Comparison of ENCODE assay signal across 1 cellular context in genomic region chr1:67431156-67431765, GRCh38.
TF ChIP-seq lines count a peak whose summit lies in the region.

No MANE protein-coding gene starts in this region.

TF ChIP-seq in K562, 482 proteins besides CTCF, POLR2A, EP300 and RAD21:
- TF ChIP-seq CUX1 (CRISPR knock-in tag; IDR thresholded peaks at IDR 0.05) (no peak), KLF6 (CRISPR knock-in tag; IDR thresholded peaks at IDR 0.05; ENCODE audit: borderline replicate concordance) (no peak), PTRF (tag; IDR thresholded peaks at IDR 0.05) (no peak), NFE2L1 (tag; IDR thresholded peaks at IDR 0.05; ENCODE audit: borderline replicate concordance, low read depth) (no peak), HSF4 (CRISPR knock-in tag; IDR thresholded peaks at IDR 0.05; ENCODE audit: borderline replicate concordance) (no peak), RAD51 (IDR thresholded peaks at IDR 0.05; ENCODE audit: borderline replicate concordance, low read depth) (0 out of 2 replicates have a peak, but pooled peaks have one; percentile 6), IRF9 (tag; IDR thresholded peaks at IDR 0.05) (no peak), ZNF280B (CRISPR knock-in tag; IDR thresholded peaks at IDR 0.05) (no peak), NCOA6 (IDR thresholded peaks at IDR 0.05) (0 out of 2 replicates have a peak, but pooled peaks have one; percentile 37), ZNF511 (CRISPR knock-in tag; IDR thresholded peaks at IDR 0.05) (0 out of 2 replicates have a peak, but pooled peaks have one; percentile 3), FOXK2 (conservative IDR thresholded peaks at IDR 0.05 in 1 of 2, IDR thresholded peaks at IDR 0.05 in 1 of 2; ENCODE audit: low read depth in 2 of 2) (0 out of 4 replicates have a peak, but pooled peaks of 1 of the 2 experiments have one; percentile 5), RHOXF2B (CRISPR knock-in tag; conservative IDR thresholded peaks at IDR 0.05) (no peak), TOE1 (IDR thresholded peaks at IDR 0.05; ENCODE audit: borderline replicate concordance) (0 out of 2 replicates have a peak, but pooled peaks have one; percentile 17), TOE1 (CRISPR knock-in tag; IDR thresholded peaks at IDR 0.05; ENCODE audit: borderline replicate concordance, low read depth) (no peak), HNRNPUL1 (IDR thresholded peaks at IDR 0.05; ENCODE audit: low read length) (no peak), SMARCA4 (IDR thresholded peaks at IDR 0.05) (peak; percentile 38; the same call in 1 of the 2 replicates), FUS (optimal IDR thresholded peaks at IDR 0.05; ENCODE audit: low read depth, low read length) (no peak), RFX7 (CRISPR knock-in tag; IDR thresholded peaks at IDR 0.05) (no peak), ZNF76 (CRISPR knock-in tag; IDR thresholded peaks at IDR 0.05; ENCODE audit: borderline replicate concordance) (0 out of 2 replicates have a peak, but pooled peaks have one; percentile 17), ZFX (CRISPR knock-in tag; IDR thresholded peaks at IDR 0.05) (no peak), MAFF (IDR thresholded peaks at IDR 0.05; ENCODE audit: low read length) (no peak), GTF2E2 (tag; IDR thresholded peaks at IDR 0.05) (peak; percentile 16; the same call in 1 of the 2 replicates), MEIS2 (IDR thresholded peaks at IDR 0.05; ENCODE audit: partially characterized antibody) (peak; percentile 20), TAL1 (IDR thresholded peaks at IDR 0.05) (0 out of 2 replicates have a peak, but pooled peaks have one; percentile 3), ZNF766 (CRISPR knock-in tag; conservative IDR thresholded peaks at IDR 0.05) (0 out of 2 replicates have a peak, but pooled peaks have one; percentile 13), HBP1 (CRISPR knock-in tag; IDR thresholded peaks at IDR 0.05) (0 out of 2 replicates have a peak, but pooled peaks have one; percentile 12), CREB1 (IDR thresholded peaks at IDR 0.05) (no peak), CREB1 (CRISPR knock-in tag; IDR thresholded peaks at IDR 0.05) (no peak), ZNF584 (CRISPR knock-in tag; IDR thresholded peaks at IDR 0.05; ENCODE audit: low read depth) (no peak)
- TF ChIP-seq, protein P1, sequence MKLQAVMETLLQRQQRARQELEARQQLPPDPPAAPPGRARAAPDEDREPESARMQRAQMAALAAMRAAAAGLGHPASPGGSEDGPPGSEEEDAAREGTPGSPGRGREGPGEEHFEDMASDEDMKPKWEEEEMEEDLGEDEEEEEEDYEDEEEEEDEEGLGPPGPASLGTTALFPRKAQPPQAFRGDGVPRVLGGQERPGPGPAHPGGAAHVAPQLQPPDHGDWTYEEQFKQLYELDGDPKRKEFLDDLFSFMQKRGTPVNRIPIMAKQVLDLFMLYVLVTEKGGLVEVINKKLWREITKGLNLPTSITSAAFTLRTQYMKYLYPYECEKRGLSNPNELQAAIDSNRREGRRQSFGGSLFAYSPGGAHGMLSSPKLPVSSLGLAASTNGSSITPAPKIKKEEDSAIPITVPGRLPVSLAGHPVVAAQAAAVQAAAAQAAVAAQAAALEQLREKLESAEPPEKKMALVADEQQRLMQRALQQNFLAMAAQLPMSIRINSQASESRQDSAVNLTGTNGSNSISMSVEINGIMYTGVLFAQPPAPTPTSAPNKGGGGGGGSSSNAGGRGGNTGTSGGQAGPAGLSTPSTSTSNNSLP (IDR thresholded peaks at IDR 0.05; ENCODE audit: borderline replicate concordance, low read depth, low read length), result no peak
- TF ChIP-seq, protein P2, sequence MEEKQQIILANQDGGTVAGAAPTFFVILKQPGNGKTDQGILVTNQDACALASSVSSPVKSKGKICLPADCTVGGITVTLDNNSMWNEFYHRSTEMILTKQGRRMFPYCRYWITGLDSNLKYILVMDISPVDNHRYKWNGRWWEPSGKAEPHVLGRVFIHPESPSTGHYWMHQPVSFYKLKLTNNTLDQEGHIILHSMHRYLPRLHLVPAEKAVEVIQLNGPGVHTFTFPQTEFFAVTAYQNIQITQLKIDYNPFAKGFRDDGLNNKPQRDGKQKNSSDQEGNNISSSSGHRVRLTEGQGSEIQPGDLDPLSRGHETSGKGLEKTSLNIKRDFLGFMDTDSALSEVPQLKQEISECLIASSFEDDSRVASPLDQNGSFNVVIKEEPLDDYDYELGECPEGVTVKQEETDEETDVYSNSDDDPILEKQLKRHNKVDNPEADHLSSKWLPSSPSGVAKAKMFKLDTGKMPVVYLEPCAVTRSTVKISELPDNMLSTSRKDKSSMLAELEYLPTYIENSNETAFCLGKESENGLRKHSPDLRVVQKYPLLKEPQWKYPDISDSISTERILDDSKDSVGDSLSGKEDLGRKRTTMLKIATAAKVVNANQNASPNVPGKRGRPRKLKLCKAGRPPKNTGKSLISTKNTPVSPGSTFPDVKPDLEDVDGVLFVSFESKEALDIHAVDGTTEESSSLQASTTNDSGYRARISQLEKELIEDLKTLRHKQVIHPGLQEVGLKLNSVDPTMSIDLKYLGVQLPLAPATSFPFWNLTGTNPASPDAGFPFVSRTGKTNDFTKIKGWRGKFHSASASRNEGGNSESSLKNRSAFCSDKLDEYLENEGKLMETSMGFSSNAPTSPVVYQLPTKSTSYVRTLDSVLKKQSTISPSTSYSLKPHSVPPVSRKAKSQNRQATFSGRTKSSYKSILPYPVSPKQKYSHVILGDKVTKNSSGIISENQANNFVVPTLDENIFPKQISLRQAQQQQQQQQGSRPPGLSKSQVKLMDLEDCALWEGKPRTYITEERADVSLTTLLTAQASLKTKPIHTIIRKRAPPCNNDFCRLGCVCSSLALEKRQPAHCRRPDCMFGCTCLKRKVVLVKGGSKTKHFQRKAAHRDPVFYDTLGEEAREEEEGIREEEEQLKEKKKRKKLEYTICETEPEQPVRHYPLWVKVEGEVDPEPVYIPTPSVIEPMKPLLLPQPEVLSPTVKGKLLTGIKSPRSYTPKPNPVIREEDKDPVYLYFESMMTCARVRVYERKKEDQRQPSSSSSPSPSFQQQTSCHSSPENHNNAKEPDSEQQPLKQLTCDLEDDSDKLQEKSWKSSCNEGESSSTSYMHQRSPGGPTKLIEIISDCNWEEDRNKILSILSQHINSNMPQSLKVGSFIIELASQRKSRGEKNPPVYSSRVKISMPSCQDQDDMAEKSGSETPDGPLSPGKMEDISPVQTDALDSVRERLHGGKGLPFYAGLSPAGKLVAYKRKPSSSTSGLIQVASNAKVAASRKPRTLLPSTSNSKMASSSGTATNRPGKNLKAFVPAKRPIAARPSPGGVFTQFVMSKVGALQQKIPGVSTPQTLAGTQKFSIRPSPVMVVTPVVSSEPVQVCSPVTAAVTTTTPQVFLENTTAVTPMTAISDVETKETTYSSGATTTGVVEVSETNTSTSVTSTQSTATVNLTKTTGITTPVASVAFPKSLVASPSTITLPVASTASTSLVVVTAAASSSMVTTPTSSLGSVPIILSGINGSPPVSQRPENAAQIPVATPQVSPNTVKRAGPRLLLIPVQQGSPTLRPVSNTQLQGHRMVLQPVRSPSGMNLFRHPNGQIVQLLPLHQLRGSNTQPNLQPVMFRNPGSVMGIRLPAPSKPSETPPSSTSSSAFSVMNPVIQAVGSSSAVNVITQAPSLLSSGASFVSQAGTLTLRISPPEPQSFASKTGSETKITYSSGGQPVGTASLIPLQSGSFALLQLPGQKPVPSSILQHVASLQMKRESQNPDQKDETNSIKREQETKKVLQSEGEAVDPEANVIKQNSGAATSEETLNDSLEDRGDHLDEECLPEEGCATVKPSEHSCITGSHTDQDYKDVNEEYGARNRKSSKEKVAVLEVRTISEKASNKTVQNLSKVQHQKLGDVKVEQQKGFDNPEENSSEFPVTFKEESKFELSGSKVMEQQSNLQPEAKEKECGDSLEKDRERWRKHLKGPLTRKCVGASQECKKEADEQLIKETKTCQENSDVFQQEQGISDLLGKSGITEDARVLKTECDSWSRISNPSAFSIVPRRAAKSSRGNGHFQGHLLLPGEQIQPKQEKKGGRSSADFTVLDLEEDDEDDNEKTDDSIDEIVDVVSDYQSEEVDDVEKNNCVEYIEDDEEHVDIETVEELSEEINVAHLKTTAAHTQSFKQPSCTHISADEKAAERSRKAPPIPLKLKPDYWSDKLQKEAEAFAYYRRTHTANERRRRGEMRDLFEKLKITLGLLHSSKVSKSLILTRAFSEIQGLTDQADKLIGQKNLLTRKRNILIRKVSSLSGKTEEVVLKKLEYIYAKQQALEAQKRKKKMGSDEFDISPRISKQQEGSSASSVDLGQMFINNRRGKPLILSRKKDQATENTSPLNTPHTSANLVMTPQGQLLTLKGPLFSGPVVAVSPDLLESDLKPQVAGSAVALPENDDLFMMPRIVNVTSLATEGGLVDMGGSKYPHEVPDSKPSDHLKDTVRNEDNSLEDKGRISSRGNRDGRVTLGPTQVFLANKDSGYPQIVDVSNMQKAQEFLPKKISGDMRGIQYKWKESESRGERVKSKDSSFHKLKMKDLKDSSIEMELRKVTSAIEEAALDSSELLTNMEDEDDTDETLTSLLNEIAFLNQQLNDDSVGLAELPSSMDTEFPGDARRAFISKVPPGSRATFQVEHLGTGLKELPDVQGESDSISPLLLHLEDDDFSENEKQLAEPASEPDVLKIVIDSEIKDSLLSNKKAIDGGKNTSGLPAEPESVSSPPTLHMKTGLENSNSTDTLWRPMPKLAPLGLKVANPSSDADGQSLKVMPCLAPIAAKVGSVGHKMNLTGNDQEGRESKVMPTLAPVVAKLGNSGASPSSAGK (IDR thresholded peaks at IDR 0.05), result peak; percentile 65
